In the genomic region with DNA sequence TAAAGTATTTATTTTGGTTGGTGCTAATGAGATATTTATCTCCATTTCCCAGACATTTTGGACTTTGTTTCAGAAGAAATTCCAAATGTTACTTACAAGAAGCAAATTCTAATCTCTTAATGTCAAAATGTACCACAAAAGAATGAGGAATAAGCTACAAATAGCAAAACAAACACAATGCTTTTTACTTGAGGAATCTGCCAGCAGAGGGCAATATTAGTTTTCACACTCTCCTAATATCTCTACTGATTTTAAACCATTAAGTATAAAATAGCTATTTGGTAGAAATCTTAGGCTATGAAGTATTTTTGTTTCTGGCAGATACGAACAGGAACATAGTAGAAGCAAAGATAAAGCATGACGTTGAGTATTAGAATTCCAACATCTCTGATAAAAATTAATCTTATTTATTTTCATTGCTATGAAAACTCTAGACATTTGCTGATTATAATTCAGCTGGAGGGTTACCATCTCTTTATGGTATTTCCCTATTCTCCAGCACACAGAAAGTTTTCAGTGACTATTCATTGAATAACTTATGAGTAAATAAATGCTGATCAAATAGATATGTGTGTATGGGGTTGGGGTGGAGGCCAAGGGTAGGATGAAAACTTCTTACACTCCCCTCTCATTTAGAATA, we compare ENCODE assay signal across 8 cellular contexts. TPM values are rescaled to one million over a fixed set of nuclear protein-coding genes. Genes with fewer than 3 reads are reported as not detected.
A peak's percentile ranks its signal among the peaks of the same experiment; 100 is the strongest.
DNase-seq lines count a peak whose midpoint lies in the region; ATAC-seq and TF ChIP-seq lines count a peak whose summit lies in the region.

No MANE protein-coding gene starts in this region.

- H3K9me3 Mint-ChIP-seq in nephron progenitor cell (no peaks in the 10 kb centered on the region), immature natural killer cell (no peaks in the 10 kb centered on the region)

- no peak overlapping the region for H3K27ac Mint-ChIP-seq in nephron progenitor cell
- H3K27ac Mint-ChIP-seq in immature natural killer cell, result no peak overlapping the region

- H3K4me3 Mint-ChIP-seq in nephron progenitor cell, result no peak overlapping the region
- H3K4me3 Mint-ChIP-seq in immature natural killer cell, result no peak overlapping the region

- no peak for ATAC-seq in HG02981 (IDR thresholded peaks at IDR 0.05; ENCODE audit: unreplicated experiment)
- ATAC-seq in GM18858 (IDR thresholded peaks at IDR 0.05; ENCODE audit: unreplicated experiment), result no peak

- CTCF ChIA-PET in GM10248 (lab: Yijun Ruan, JAX), result interaction anchor here (0.8 to 1.7 kb wide), 9 partner anchors 13 to 489 kb away, joined by 3 to 8 read pairs (median 4); a partner anchor contains a TSS

- H3K27me3 Mint-ChIP-seq in nephron progenitor cell (ENCODE audit: low read depth, poor library complexity) (no peaks in the 10 kb centered on the region), immature natural killer cell (ENCODE audit: low read depth in 3 of 3) (peaks cover 0 to 8% (median 6%) of the 10 kb centered on the region in 3 donors)

- no peaks in the 10 kb centered on the region for H3K36me3 Mint-ChIP-seq in nephron progenitor cell (ENCODE audit: low read depth)
- no peaks in the 10 kb centered on the region for H3K36me3 Mint-ChIP-seq in immature natural killer cell

- TF ChIP-seq CTCF in GM10248 (IDR thresholded peaks at IDR 0.05; ENCODE audit: control extremely low read depth, extremely low read depth, low read depth, missing control alignments) (peak; percentile 35), nephron progenitor cell (IDR thresholded peaks at IDR 0.05) (peak; percentile 49)

- POLR2A ChIA-PET in GM10248 (lab: Yijun Ruan, JAX), result no interaction called here

- no peaks in the 10 kb centered on the region for H3K4me1 Mint-ChIP-seq in nephron progenitor cell
- no peaks in the 10 kb centered on the region for H3K4me1 Mint-ChIP-seq in immature natural killer cell

- no peak for DNase-seq in GM10248 (ENCODE audit: extremely low spot score)
- DNase-seq in NCI-H2196 (lab: John Stamatoyannopoulos, UW; ENCODE audit: unreplicated experiment), result peak; percentile 26
- DNase-seq in dermis microvascular lymphatic vessel endothelial cell (ENCODE audit: low read depth in 2 of 2), result peak; percentile 51 to 64
- no peak for DNase-seq in nephron progenitor cell
- DNase-seq in immature natural killer cell, result no peak
- no peak for DNase-seq in stimulated activated CD4-positive, alpha-beta T cell treated with anti-CD3 and anti-CD28 coated beads, Interleukin-4, amount 100 ng/mL, for 1 hour

RNA-seq across cellular contexts. Expression of a gene that starts 13.4 kb away (rescaled TPM):
- 4.0 and 21.5 TPM in 2 replicates for total RNA-seq in dermis microvascular lymphatic vessel endothelial cell
- polyA plus RNA-seq in immature natural killer cell, result under 1 TPM in 2 of 3 donors, not detected in 1; 0.33 to 0.38 TPM

Comparison
In these comparisons a context has a peak if more than half of its experiments do, and no peak if none do; other contexts are left out.
1. DNase-seq: peak in NCI-H2196 (single experiment) and dermis microvascular lymphatic vessel endothelial cell (2 of 2); none in GM10248 (single experiment), nephron progenitor cell (single experiment), immature natural killer cell (0 of 3) and stimulated activated CD4-positive, alpha-beta T cell treated with anti-CD3 and anti-CD28 coated beads, Interleukin-4, amount 100 ng/mL, for 1 hour (single experiment).